ENCODE assay signal across 16 cellular contexts in genomic region chr10:5616046-5616445, GRCh38.
"Had no signal": no experiment of that assay in that cellular context is flagged by ENCODE, and none has a peak within 500 bp of the region (broad histone marks: within the 10 kb centered on the region; RNA-seq: fewer than 3 reads in every experiment).

No MANE protein-coding gene starts in this region.

- H3K36me3 ChIP-seq: heart left ventricle, left lung, prostate gland, right lobe of liver, vagina had no signal

- H3K27me3 Mint-ChIP-seq: activated naive CD8-positive, alpha-beta T cell treated with anti-CD3 and anti-CD28 coated beads, Interleukin-2, amount 50 U/mL, for 24 hours; stimulated activated naive CD8-positive, alpha-beta T cell treated with anti-CD3 and anti-CD28 coated beads, Interleukin-15, Interleukin-2, amounts not matched to agents 100 ng/mL and 50 ng/mL, for 24 hours had no signal

- H3K27ac ChIP-seq: left lung, prostate gland, right lobe of liver, vagina had no signal

- H3K4me3 Mint-ChIP-seq: activated naive CD4-positive, alpha-beta T cell treated with anti-CD3 and anti-CD28 coated beads for 36 hours; activated naive CD8-positive, alpha-beta T cell treated with anti-CD3 and anti-CD28 coated beads, Interleukin-2, amount 50 U/mL, for 24 hours; effector memory CD8-positive, alpha-beta T cell; nephron progenitor cell; stimulated activated naive CD8-positive, alpha-beta T cell treated with anti-CD3 and anti-CD28 coated beads, Interleukin-15, Interleukin-2, amounts not matched to agents 100 ng/mL and 50 ng/mL, for 24 hours; T-helper 2 cell treated with Interferon-gamma antibody and Interleukin-4, amounts not matched to agents 5 μg/mL and 100 μg/mL, for 36 hours had no signal

- H3K27me3 ChIP-seq: heart left ventricle, left lung, right lobe of liver, vagina had no signal

- H3K4me1 Mint-ChIP-seq: activated naive CD8-positive, alpha-beta T cell treated with anti-CD3 and anti-CD28 coated beads, Interleukin-2, amount 50 U/mL, for 24 hours had no signal

- H3K27ac Mint-ChIP-seq: activated naive CD4-positive, alpha-beta T cell treated with anti-CD3 and anti-CD28 coated beads for 36 hours; activated naive CD8-positive, alpha-beta T cell treated with anti-CD3 and anti-CD28 coated beads, Interleukin-2, amount 50 U/mL, for 24 hours; effector memory CD8-positive, alpha-beta T cell; nephron progenitor cell; stimulated activated naive CD8-positive, alpha-beta T cell treated with anti-CD3 and anti-CD28 coated beads, Interleukin-15, Interleukin-2, amounts not matched to agents 100 ng/mL and 50 ng/mL, for 24 hours; T-helper 2 cell treated with Interferon-gamma antibody and Interleukin-4, amounts not matched to agents 5 μg/mL and 100 μg/mL, for 36 hours had no signal

- DNase-seq: activated CD4-positive, alpha-beta T cell treated with anti-CD3 and anti-CD28 coated beads, Interleukin-2, amount 50 U/mL, for 1 hour; activated CD8-positive, alpha-beta memory T cell treated with anti-CD3 and anti-CD28 coated beads for 24 hours; activated naive CD4-positive, alpha-beta T cell treated with anti-CD3 and anti-CD28 coated beads for 36 hours; activated naive CD8-positive, alpha-beta T cell treated with anti-CD3 and anti-CD28 coated beads, Interleukin-2, amount 50 U/mL, for 24 hours; dermis blood vessel endothelial cell; effector memory CD8-positive, alpha-beta T cell; foreskin melanocyte; left lung; mammary epithelial cell; nephron progenitor cell had no signal

- H3K4me3 ChIP-seq: heart left ventricle, left lung, prostate gland, right lobe of liver, vagina had no signal

- ATAC-seq: activated naive CD8-positive, alpha-beta T cell treated with anti-CD3 and anti-CD28 coated beads, Interleukin-2, amount 50 U/mL, for 24 hours; effector memory CD8-positive, alpha-beta T cell; left lung; right lobe of liver had no signal

- H3K4me1 ChIP-seq: prostate gland had no signal

- H3K9me3 ChIP-seq: heart left ventricle, left lung, prostate gland, right lobe of liver, vagina had no signal

- H3K9me3 Mint-ChIP-seq: activated naive CD4-positive, alpha-beta T cell treated with anti-CD3 and anti-CD28 coated beads for 36 hours; activated naive CD8-positive, alpha-beta T cell treated with anti-CD3 and anti-CD28 coated beads, Interleukin-2, amount 50 U/mL, for 24 hours; effector memory CD8-positive, alpha-beta T cell; nephron progenitor cell; stimulated activated naive CD8-positive, alpha-beta T cell treated with anti-CD3 and anti-CD28 coated beads, Interleukin-15, Interleukin-2, amounts not matched to agents 100 ng/mL and 50 ng/mL, for 24 hours; T-helper 2 cell treated with Interferon-gamma antibody and Interleukin-4, amounts not matched to agents 5 μg/mL and 100 μg/mL, for 36 hours had no signal
